In the genomic region with DNA sequence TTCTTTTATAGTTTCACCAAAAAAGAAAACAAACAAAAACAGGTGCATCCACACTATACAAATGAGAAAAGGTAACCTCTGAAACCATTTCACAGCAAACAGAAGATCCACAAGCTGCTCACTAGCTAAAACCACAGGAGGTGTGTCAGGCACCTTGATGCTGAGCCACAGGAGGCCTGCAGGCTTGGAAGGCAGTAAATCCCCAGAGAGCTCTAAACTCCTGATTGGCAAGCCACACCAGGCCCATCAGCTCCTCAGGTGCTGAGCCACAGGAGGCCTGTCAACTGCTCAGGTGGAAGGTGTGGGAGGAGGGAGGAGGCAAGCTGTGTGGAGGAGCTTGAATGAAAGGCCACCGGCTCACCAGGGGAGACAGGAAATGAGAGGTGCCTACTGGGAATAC, we compare ENCODE assay signal across 16 cellular contexts.
DNase-seq lines count a peak whose midpoint lies in the region; ATAC-seq lines count a peak whose summit lies in the region.
"Had no signal": no experiment of that assay in that cellular context is flagged by ENCODE, and none has a peak within 500 bp of the region (broad histone marks: within the 10 kb centered on the region; RNA-seq: fewer than 3 reads in every experiment).

No MANE protein-coding gene starts in this region.

- DNase-seq in NCI-H345 treated with DMSO at 0.1 percent for 48 hours (lab: John Stamatoyannopoulos, UW; ENCODE audit: unreplicated experiment) (peak; percentile 96), left kidney (ENCODE audit: low read depth, low spot score) (peak; percentile 7), NCI-H1694 treated with DMSO at 0.1 percent for 48 hours (lab: John Stamatoyannopoulos, UW) (no peak), putamen (ENCODE audit: low spot score) (no peak), epidermal melanocyte (ENCODE audit: insufficient read length, low spot score) (no peak)
- DNase-seq: activated CD4-positive, alpha-beta T cell treated with anti-CD3 and anti-CD28 coated beads for 1 hour; effector CD8-positive, alpha-beta T cell; foreskin fibroblast; NCI-H524; T-cell; tibial artery had no signal

- ATAC-seq in GM19351 (IDR thresholded peaks at IDR 0.05; ENCODE audit: unreplicated experiment): peak; percentile 89
- ATAC-seq in HG03280 (IDR thresholded peaks at IDR 0.05; ENCODE audit: unreplicated experiment): peak; percentile 81
- ATAC-seq: activated naive CD4-positive, alpha-beta T cell treated with anti-CD3 and anti-CD28 coated beads, Interleukin-2, amount 50 U/mL, for 72 hours; GM12878; sciatic nerve; T-cell had no signal

Comparison
In these comparisons a context has a peak if more than half of its experiments do, and no peak if none do; other contexts are left out.
1. DNase-seq: peak in NCI-H345 treated with DMSO at 0.1 percent for 48 hours (single experiment) and left kidney (single experiment); none in NCI-H1694 treated with DMSO at 0.1 percent for 48 hours (single experiment), putamen (single experiment) and epidermal melanocyte (single experiment).